8 cellular contexts compared by ENCODE assay signal in the genomic region with DNA sequence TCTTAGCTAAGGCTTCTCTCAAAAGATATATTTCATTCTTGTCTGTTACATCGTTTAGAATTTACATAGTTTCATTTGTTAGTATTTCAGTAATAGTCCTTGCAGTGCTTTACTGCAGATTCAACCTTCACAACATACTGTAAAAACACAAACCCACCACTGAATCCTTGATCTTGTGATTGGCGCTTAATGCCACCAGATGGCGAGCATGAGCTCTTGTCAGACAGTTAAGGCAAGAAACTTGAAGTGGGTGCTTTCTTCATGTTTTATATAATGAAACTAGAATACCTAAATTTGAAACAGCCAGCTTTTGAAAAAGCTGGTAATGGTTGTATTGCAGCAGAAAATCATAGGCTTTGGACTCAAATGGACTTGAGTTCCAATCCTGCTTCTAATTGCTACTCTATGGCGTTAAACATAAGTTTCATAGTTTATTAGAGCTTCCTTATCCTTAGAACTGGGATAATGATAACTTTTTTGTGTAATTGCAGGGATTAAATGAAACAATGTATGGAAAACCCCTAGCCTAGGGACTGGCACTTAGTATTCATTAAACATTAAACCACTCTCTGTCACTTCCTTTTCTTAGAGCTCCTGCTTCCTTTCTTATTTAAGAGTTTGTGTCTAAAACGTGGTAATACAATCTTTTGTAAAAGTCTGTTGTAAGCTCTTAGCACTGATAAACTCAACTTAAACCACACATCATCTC.
DNase-seq lines count a peak whose midpoint lies in the region; ATAC-seq and TF ChIP-seq lines count a peak whose summit lies in the region.

No MANE protein-coding gene starts in this region.

- peaks cover 0 to 48% (median 14%) of the 10 kb centered on the region in 9 donors for H3K36me3 ChIP-seq in heart left ventricle

- POLR2A ChIA-PET in activated CD4-positive, alpha-beta T cell treated with anti-CD3 and anti-CD28 coated beads, Interleukin-2, amount 10 ng/mL, durations not matched to agents 7 days and 5 days (lab: Charles Lee) = interaction anchor here (0.5 to 0.7 kb wide), 2 partner anchors 16 to 30 kb away, joined by 4 read pairs; no protein-coding TSS in a partner anchor

- no peaks in the 10 kb centered on the region for H3K9me3 ChIP-seq in heart left ventricle

- H3K4me1 ChIP-seq in heart left ventricle = peaks cover 0 to 21% (median 2%) of the 10 kb centered on the region in 12 donors

- H3K4me3 Mint-ChIP-seq in activated CD4-positive, alpha-beta T cell treated with anti-CD3 and anti-CD28 coated beads, Interleukin-2, amount 10 ng/mL, durations not matched to agents 7 days and 5 days = no peak overlapping the region
- peak overlapping the region; percentile 69 to 70 for H3K4me3 Mint-ChIP-seq in stimulated activated naive CD8-positive, alpha-beta T cell treated with anti-CD3 and anti-CD28 coated beads, Interleukin-15, amount 100 ng/mL, for 72 hours

- H3K27me3 Mint-ChIP-seq in activated CD4-positive, alpha-beta T cell treated with anti-CD3 and anti-CD28 coated beads, Interleukin-2, amount 10 ng/mL, durations not matched to agents 7 days and 5 days = no peaks in the 10 kb centered on the region
- H3K27me3 Mint-ChIP-seq in stimulated activated naive CD8-positive, alpha-beta T cell treated with anti-CD3 and anti-CD28 coated beads, Interleukin-15, amount 100 ng/mL, for 72 hours = no peaks in the 10 kb centered on the region

- intact Hi-C loops in heart left ventricle (cut with DNase I) = loop anchor here in 1 of 10 donors (5.0 kb wide), 1 partner anchor 72 kb away; no protein-coding TSS in a partner anchor
- intact Hi-C loops in cardiac septum (cut with DNase I) = no loop called here

- no peak for TF ChIP-seq POLR2A in heart left ventricle (IDR thresholded peaks at IDR 0.05)

- DNase-seq in heart left ventricle (peak in 3 of 5 donors; percentile 8 to 47 (median 34)), cardiac septum (ENCODE audit: low spot score) (no peak), NCI-H2196 treated with DMSO at 0.1 percent for 48 hours (lab: John Stamatoyannopoulos, UW; ENCODE audit: unreplicated experiment) (peak; percentile 0), mucosa of gallbladder (ENCODE audit: low spot score) (peak; percentile 45)
- DNase-seq in activated CD4-positive, alpha-beta T cell treated with anti-CD3 and anti-CD28 coated beads, Interleukin-2, amount 10 ng/mL, durations not matched to agents 7 days and 5 days = peak; percentile 57
- DNase-seq in effector CD4-positive, alpha-beta T cell = peak; percentile 30
- DNase-seq in stimulated activated naive CD8-positive, alpha-beta T cell treated with anti-CD3 and anti-CD28 coated beads, Interleukin-15, amount 100 ng/mL, for 72 hours = peak; percentile 25 to 58

- peak overlapping the region in 1 of 12 donors; percentile 27 for H3K27ac ChIP-seq in heart left ventricle

- CTCF ChIA-PET in activated CD4-positive, alpha-beta T cell treated with anti-CD3 and anti-CD28 coated beads, Interleukin-2, amount 10 ng/mL, durations not matched to agents 7 days and 5 days (lab: Charles Lee) = interaction anchor here (0.6 to 2.2 kb wide), 23 partner anchors 10 to 581 kb away, joined by 3 to 12 read pairs (median 3); no protein-coding TSS in a partner anchor

- H3K4me3 ChIP-seq in heart left ventricle = no peak overlapping the region

- WGBS in heart left ventricle, 4 donors = 28 to 36% (median 33%) methylated on average over 5 of the region's 5 CpGs

- ATAC-seq in heart left ventricle (peak in 1 of 4 donors; percentile 65), HG02798 (IDR thresholded peaks at IDR 0.05; ENCODE audit: poor library complexity, unreplicated experiment) (peak; percentile 68)
- peak; percentile 85 for ATAC-seq in stimulated activated naive CD8-positive, alpha-beta T cell treated with anti-CD3 and anti-CD28 coated beads, Interleukin-15, amount 100 ng/mL, for 72 hours

- no peaks in the 10 kb centered on the region for H3K27me3 ChIP-seq in heart left ventricle

- peaks cover 24% of the 10 kb centered on the region for H3K36me3 Mint-ChIP-seq in activated CD4-positive, alpha-beta T cell treated with anti-CD3 and anti-CD28 coated beads, Interleukin-2, amount 10 ng/mL, durations not matched to agents 7 days and 5 days (ENCODE audit: low read depth)

- peaks cover 48% of the 10 kb centered on the region for H3K4me1 Mint-ChIP-seq in activated CD4-positive, alpha-beta T cell treated with anti-CD3 and anti-CD28 coated beads, Interleukin-2, amount 10 ng/mL, durations not matched to agents 7 days and 5 days
- peaks cover 38% of the 10 kb centered on the region for H3K4me1 Mint-ChIP-seq in stimulated activated naive CD8-positive, alpha-beta T cell treated with anti-CD3 and anti-CD28 coated beads, Interleukin-15, amount 100 ng/mL, for 72 hours

- H3K9me3 Mint-ChIP-seq in activated CD4-positive, alpha-beta T cell treated with anti-CD3 and anti-CD28 coated beads, Interleukin-2, amount 10 ng/mL, durations not matched to agents 7 days and 5 days = no peaks in the 10 kb centered on the region
- no peaks in the 10 kb centered on the region for H3K9me3 Mint-ChIP-seq in stimulated activated naive CD8-positive, alpha-beta T cell treated with anti-CD3 and anti-CD28 coated beads, Interleukin-15, amount 100 ng/mL, for 72 hours

- peak in 11 of 12 donors; percentile 35 to 85 (median 64) for TF ChIP-seq CTCF in heart left ventricle (IDR thresholded peaks at IDR 0.05)

- peak overlapping the region; percentile 80 for H3K27ac Mint-ChIP-seq in activated CD4-positive, alpha-beta T cell treated with anti-CD3 and anti-CD28 coated beads, Interleukin-2, amount 10 ng/mL, durations not matched to agents 7 days and 5 days
- peak overlapping the region; percentile 52 to 76 for H3K27ac Mint-ChIP-seq in stimulated activated naive CD8-positive, alpha-beta T cell treated with anti-CD3 and anti-CD28 coated beads, Interleukin-15, amount 100 ng/mL, for 72 hours
